Comparison of ENCODE assay signal across 8 cellular contexts in the genomic region with DNA sequence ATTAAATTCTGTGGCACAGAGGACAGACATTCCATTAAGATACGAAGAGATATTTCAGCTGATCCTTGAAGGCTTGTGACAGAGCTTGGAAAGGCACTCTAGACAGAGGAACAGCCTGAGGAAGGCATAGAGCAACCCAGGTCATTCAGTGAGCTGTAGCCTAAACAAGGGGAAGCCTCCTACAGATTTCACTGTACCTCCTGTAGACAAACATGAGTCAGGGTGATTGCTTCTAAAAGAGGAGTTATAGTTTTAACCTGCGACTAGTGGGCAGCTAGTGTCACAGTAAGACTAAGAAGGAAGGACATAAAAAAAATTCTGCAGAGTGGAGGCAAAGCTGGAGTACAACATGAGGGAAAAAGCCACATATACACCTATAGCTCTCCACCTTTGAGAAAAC.
DNase-seq lines count a peak whose midpoint lies in the region; ATAC-seq and TF ChIP-seq lines count a peak whose summit lies in the region.

No MANE protein-coding gene starts in this region.

- H3K4me3 Mint-ChIP-seq in central memory CD8-positive, alpha-beta T cell, result no peak overlapping the region

- ATAC-seq in central memory CD8-positive, alpha-beta T cell (replicated peaks; ENCODE audit: extremely low read depth, poor library complexity, severe bottlenecking), result no peak
- peak; percentile 81 for ATAC-seq in stimulated activated naive CD8-positive, alpha-beta T cell treated with anti-CD3 and anti-CD28 coated beads, Interleukin-15, Interleukin-2, amounts not matched to agents 100 U/mL and 50 U/mL, for 24 hours
- no peak for ATAC-seq in HG03521 (IDR thresholded peaks at IDR 0.05; ENCODE audit: unreplicated experiment)

- peaks cover 40% of the 10 kb centered on the region for H3K79me2 ChIP-seq in Loucy (ENCODE audit: insufficient read depth, low read length)

- peak overlapping the region; percentile 0 for H3K27ac Mint-ChIP-seq in central memory CD8-positive, alpha-beta T cell (ENCODE audit: low read depth)

- H3K9me2 ChIP-seq in Loucy (replicated peaks; ENCODE audit: low read depth, low read length), result no peaks in the 10 kb centered on the region

- TF ChIP-seq CTCF in Loucy (conservative IDR thresholded peaks at IDR 0.05; ENCODE audit: low read length), result no peak

- H2AFZ ChIP-seq in Loucy (ENCODE audit: low read length), result no peak overlapping the region

- peaks cover 45% of the 10 kb centered on the region for H3K4me1 Mint-ChIP-seq in central memory CD8-positive, alpha-beta T cell

- peaks cover 15% of the 10 kb centered on the region for H3K9me3 Mint-ChIP-seq in central memory CD8-positive, alpha-beta T cell

- H3K4me3 ChIP-seq in Loucy (ENCODE audit: low read length, poor library complexity, severe bottlenecking), result peak overlapping the region; percentile 45
- no peak overlapping the region for H3K4me3 ChIP-seq in effector memory CD4-positive, alpha-beta T cell (ENCODE audit: insufficient read depth, low read depth, low read length, poor library complexity, severe bottlenecking)

- H3K9me3 ChIP-seq in Loucy (ENCODE audit: insufficient read depth, low read depth, low read length), result no peaks in the 10 kb centered on the region
- H3K9me3 ChIP-seq in effector memory CD4-positive, alpha-beta T cell (ENCODE audit: control insufficient read depth, low read length), result no peaks in the 10 kb centered on the region

- peaks cover 4% of the 10 kb centered on the region for H3K36me3 Mint-ChIP-seq in central memory CD8-positive, alpha-beta T cell (ENCODE audit: insufficient read depth)

- no peak overlapping the region for H3K27ac ChIP-seq in effector memory CD4-positive, alpha-beta T cell (ENCODE audit: insufficient read depth, low read length, poor library complexity, severe bottlenecking)

- peak overlapping the region; percentile 33 for H3K9ac ChIP-seq in Loucy (ENCODE audit: low read depth, low read length, poor library complexity, severe bottlenecking)

- H3K36me3 ChIP-seq in Loucy (ENCODE audit: insufficient read depth, low read length), result peaks cover 17% of the 10 kb centered on the region; the same call in 1 of the 2 replicates
- no peaks in the 10 kb centered on the region for H3K36me3 ChIP-seq in effector memory CD4-positive, alpha-beta T cell (ENCODE audit: control insufficient read depth, insufficient read depth, low read length)

- peaks cover 7% of the 10 kb centered on the region for H4K20me1 ChIP-seq in Loucy (ENCODE audit: insufficient read depth, low read length, poor library complexity, severe bottlenecking)

- DNase-seq in stimulated activated CD4-positive, alpha-beta T cell treated with anti-CD3 and anti-CD28 coated beads, Interleukin-15, amount 100 ng/mL, for 24 hours, result peak; percentile 19
- DNase-seq in stimulated activated CD4-positive, alpha-beta T cell treated with anti-CD3 and anti-CD28 coated beads, Interleukin-4, amount 100 ng/mL, for 4 hours, result no peak
- no peak for DNase-seq in central memory CD8-positive, alpha-beta T cell (ENCODE audit: low spot score in 2 of 2)
- DNase-seq in stimulated activated naive CD8-positive, alpha-beta T cell treated with anti-CD3 and anti-CD28 coated beads, Interleukin-15, Interleukin-2, amounts not matched to agents 100 U/mL and 50 U/mL, for 24 hours, result no peak
- no peak for DNase-seq in HuH-7.5 (ENCODE audit: low spot score)
- no peak for DNase-seq in effector memory CD4-positive, alpha-beta T cell

- H3K4me1 ChIP-seq in Loucy (ENCODE audit: insufficient read depth, low read length, poor library complexity, severe bottlenecking), result peaks cover 32% of the 10 kb centered on the region
- H3K4me1 ChIP-seq in effector memory CD4-positive, alpha-beta T cell (ENCODE audit: control insufficient read depth, insufficient read depth, low read length, poor library complexity, severe bottlenecking), result peaks cover 8% of the 10 kb centered on the region

- no peaks in the 10 kb centered on the region for H3K27me3 Mint-ChIP-seq in central memory CD8-positive, alpha-beta T cell

- H3F3A ChIP-seq in Loucy (ENCODE audit: low read depth), result no peaks in the 10 kb centered on the region

- peak overlapping the region; percentile 68 for H3K4me2 ChIP-seq in Loucy (ENCODE audit: low read depth, low read length, poor library complexity, severe bottlenecking)

- H3K27me3 ChIP-seq in Loucy (ENCODE audit: insufficient read depth, low read length, poor library complexity, severe bottlenecking), result no peaks in the 10 kb centered on the region
- H3K27me3 ChIP-seq in effector memory CD4-positive, alpha-beta T cell (replicated peaks; ENCODE audit: control insufficient read depth, insufficient read depth, low read length, poor library complexity, severe bottlenecking), result no peaks in the 10 kb centered on the region
